2 cellular contexts compared by ENCODE assay signal in the genomic region with DNA sequence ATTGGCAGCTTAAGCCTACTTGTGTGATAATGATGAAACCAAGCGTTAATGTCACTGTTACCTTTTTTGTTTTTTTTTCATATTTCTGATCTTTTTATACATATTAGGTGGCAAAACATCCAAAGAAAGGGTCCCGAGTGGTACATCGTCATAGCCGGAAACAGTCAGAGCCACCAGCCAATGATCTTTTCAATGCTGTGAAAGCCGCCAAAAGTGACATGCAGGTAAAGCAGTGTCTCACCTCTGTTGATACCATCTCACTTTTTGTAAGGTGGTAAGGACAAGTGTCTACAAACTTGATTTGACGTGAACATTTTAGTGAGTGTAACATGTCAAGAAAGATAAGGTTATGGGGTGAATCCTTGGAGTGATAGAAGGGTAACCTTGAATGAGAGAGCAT. TPM values are rescaled to one million over a fixed set of nuclear protein-coding genes. Genes with fewer than 3 reads are reported as not detected.
"Had no signal": no experiment of that assay in that cellular context is flagged by ENCODE, and none has a peak within 500 bp of the region (broad histone marks: within the 10 kb centered on the region; RNA-seq: fewer than 3 reads in every experiment).

No MANE protein-coding gene starts in this region.

RNA-seq across cellular contexts. Expression of gene STAG3, which starts 4.9 kb away (rescaled TPM):
- total RNA-seq: ascending aorta, body of pancreas had no signal

RNA-seq across cellular contexts. Expression of gene GPC2, which starts 5.4 kb away (rescaled TPM):
- total RNA-seq: ascending aorta had no signal
